1 cellular context compared by ENCODE assay signal in genomic region chr19:16571689-16572331, GRCh38.
TF ChIP-seq lines count a peak whose summit lies in the region.

No MANE protein-coding gene starts in this region.

TF ChIP-seq in HepG2, 621 proteins besides CTCF, POLR2A, EP300 and RAD21 (continues in another document):
- TF ChIP-seq POLR2AphosphoS2 (IDR thresholded peaks at IDR 0.05; ENCODE audit: low read depth, low read length) = no peak
- TF ChIP-seq GATA4 (IDR thresholded peaks at IDR 0.05; ENCODE audit: borderline replicate concordance, low read depth) = no peak
- 0 out of 2 replicates have a peak, but pooled peaks have one; percentile 34 for TF ChIP-seq TGIF2 (CRISPR knock-in tag; IDR thresholded peaks at IDR 0.05)
- TF ChIP-seq PHF21A (CRISPR knock-in tag; IDR thresholded peaks at IDR 0.05) = no peak
- TF ChIP-seq ZFYVE20 (CRISPR knock-in tag; IDR thresholded peaks at IDR 0.05; ENCODE audit: borderline replicate concordance, low read depth) = no peak
- TF ChIP-seq ZNF24 (IDR thresholded peaks at IDR 0.05) = no peak
- TF ChIP-seq NKX3-1 (CRISPR knock-in tag; IDR thresholded peaks at IDR 0.05) = 0 out of 2 replicates have a peak, but pooled peaks have one; percentile 8
- TF ChIP-seq ESRRA (CRISPR knock-in tag; IDR thresholded peaks at IDR 0.05; ENCODE audit: low read depth) = no peak
- 0 out of 2 replicates have a peak, but pooled peaks have one; percentile 22 for TF ChIP-seq ZNF724P (CRISPR knock-in tag; IDR thresholded peaks at IDR 0.05; ENCODE audit: borderline replicate concordance)
- TF ChIP-seq NPAS2 (CRISPR knock-in tag; IDR thresholded peaks at IDR 0.05; ENCODE audit: borderline replicate concordance) = no peak
- TF ChIP-seq ZNF607 (CRISPR knock-in tag; IDR thresholded peaks at IDR 0.05; ENCODE audit: borderline replicate concordance) = peak; percentile 13; the same call in 1 of the 2 replicates
- no peak for TF ChIP-seq NFIB (CRISPR knock-in tag; IDR thresholded peaks at IDR 0.05; ENCODE audit: borderline replicate concordance)
- TF ChIP-seq, protein P1, sequence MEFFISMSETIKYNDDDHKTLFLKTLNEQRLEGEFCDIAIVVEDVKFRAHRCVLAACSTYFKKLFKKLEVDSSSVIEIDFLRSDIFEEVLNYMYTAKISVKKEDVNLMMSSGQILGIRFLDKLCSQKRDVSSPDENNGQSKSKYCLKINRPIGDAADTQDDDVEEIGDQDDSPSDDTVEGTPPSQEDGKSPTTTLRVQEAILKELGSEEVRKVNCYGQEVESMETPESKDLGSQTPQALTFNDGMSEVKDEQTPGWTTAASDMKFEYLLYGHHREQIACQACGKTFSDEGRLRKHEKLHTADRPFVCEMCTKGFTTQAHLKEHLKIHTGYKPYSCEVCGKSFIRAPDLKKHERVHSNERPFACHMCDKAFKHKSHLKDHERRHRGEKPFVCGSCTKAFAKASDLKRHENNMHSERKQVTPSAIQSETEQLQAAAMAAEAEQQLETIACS (CRISPR knock-in tag; IDR thresholded peaks at IDR 0.05) = no peak; the same call in 1 of the 2 replicates
- TF ChIP-seq PAX8 (CRISPR knock-in tag; IDR thresholded peaks at IDR 0.05; ENCODE audit: borderline replicate concordance) = no peak
- no peak for TF ChIP-seq HOXA3 (CRISPR knock-in tag; IDR thresholded peaks at IDR 0.05)
- TF ChIP-seq SAP130 (CRISPR knock-in tag; IDR thresholded peaks at IDR 0.05; ENCODE audit: low read depth) = peak; percentile 31
- TF ChIP-seq GMEB1 (CRISPR knock-in tag; IDR thresholded peaks at IDR 0.05; ENCODE audit: borderline replicate concordance) = no peak
- no peak for TF ChIP-seq SATB2 (CRISPR knock-in tag; IDR thresholded peaks at IDR 0.05)
- TF ChIP-seq CBX2 (IDR thresholded peaks at IDR 0.05; ENCODE audit: low read depth, low read length) = no peak
- TF ChIP-seq CBX2 (CRISPR knock-in tag; IDR thresholded peaks at IDR 0.05; ENCODE audit: low read depth) = no peak
- TF ChIP-seq BRCA1 (CRISPR knock-in tag; IDR thresholded peaks at IDR 0.05) = no peak
- no peak for TF ChIP-seq ZBTB46 (CRISPR knock-in tag; IDR thresholded peaks at IDR 0.05; ENCODE audit: borderline replicate concordance)
- peak; percentile 42; the same call in 1 of the 2 replicates for TF ChIP-seq RBFOX2 (IDR thresholded peaks at IDR 0.05; ENCODE audit: low read depth, low read length)
- TF ChIP-seq ZNF264 (CRISPR knock-in tag; IDR thresholded peaks at IDR 0.05) = no peak
- no peak for TF ChIP-seq ZNF841 (CRISPR knock-in tag; IDR thresholded peaks at IDR 0.05; ENCODE audit: borderline replicate concordance)
- no peak; the same call in 1 of the 2 replicates for TF ChIP-seq POGK (CRISPR knock-in tag; conservative IDR thresholded peaks at IDR 0.05)
- TF ChIP-seq ZNF83 (CRISPR knock-in tag; IDR thresholded peaks at IDR 0.05; ENCODE audit: borderline replicate concordance) = no peak
- 0 out of 2 replicates have a peak, but pooled peaks have one; percentile 13 for TF ChIP-seq ZNF274 (CRISPR knock-in tag; IDR thresholded peaks at IDR 0.05)
- TF ChIP-seq TERF1 (CRISPR knock-in tag; IDR thresholded peaks at IDR 0.05) = no peak
- TF ChIP-seq ZNF792 (CRISPR knock-in tag; IDR thresholded peaks at IDR 0.05) = no peak
- TF ChIP-seq ZSCAN21 (CRISPR knock-in tag; IDR thresholded peaks at IDR 0.05; ENCODE audit: borderline replicate concordance) = peak; percentile 74; the same call in 1 of the 2 replicates
- TF ChIP-seq ZFP36 (IDR thresholded peaks at IDR 0.05; ENCODE audit: borderline replicate concordance, low read depth, low read length, partially characterized antibody) = no peak
- TF ChIP-seq, protein P2, sequence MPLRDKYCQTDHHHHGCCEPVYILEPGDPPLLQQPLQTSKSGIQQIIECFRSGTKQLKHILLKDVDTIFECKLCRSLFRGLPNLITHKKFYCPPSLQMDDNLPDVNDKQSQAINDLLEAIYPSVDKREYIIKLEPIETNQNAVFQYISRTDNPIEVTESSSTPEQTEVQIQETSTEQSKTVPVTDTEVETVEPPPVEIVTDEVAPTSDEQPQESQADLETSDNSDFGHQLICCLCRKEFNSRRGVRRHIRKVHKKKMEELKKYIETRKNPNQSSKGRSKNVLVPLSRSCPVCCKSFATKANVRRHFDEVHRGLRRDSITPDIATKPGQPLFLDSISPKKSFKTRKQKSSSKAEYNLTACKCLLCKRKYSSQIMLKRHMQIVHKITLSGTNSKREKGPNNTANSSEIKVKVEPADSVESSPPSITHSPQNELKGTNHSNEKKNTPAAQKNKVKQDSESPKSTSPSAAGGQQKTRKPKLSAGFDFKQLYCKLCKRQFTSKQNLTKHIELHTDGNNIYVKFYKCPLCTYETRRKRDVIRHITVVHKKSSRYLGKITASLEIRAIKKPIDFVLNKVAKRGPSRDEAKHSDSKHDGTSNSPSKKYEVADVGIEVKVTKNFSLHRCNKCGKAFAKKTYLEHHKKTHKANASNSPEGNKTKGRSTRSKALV (CRISPR knock-in tag; IDR thresholded peaks at IDR 0.05) = no peak
- TF ChIP-seq, protein P3, sequence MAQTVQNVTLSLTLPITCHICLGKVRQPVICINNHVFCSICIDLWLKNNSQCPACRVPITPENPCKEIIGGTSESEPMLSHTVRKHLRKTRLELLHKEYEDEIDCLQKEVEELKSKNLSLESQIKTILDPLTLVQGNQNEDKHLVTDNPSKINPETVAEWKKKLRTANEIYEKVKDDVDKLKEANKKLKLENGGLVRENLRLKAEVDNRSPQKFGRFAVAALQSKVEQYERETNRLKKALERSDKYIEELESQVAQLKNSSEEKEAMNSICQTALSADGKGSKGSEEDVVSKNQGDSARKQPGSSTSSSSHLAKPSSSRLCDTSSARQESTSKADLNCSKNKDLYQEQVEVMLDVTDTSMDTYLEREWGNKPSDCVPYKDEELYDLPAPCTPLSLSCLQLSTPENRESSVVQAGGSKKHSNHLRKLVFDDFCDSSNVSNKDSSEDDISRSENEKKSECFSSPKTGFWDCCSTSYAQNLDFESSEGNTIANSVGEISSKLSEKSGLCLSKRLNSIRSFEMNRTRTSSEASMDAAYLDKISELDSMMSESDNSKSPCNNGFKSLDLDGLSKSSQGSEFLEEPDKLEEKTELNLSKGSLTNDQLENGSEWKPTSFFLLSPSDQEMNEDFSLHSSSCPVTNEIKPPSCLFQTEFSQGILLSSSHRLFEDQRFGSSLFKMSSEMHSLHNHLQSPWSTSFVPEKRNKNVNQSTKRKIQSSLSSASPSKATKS (CRISPR knock-in tag; IDR thresholded peaks at IDR 0.05) = no peak
- TF ChIP-seq HNRNPK (IDR thresholded peaks at IDR 0.05; ENCODE audit: low read depth, low read length, poor library complexity, severe bottlenecking) = no peak
- no peak for TF ChIP-seq ZNF513 (CRISPR knock-in tag; conservative IDR thresholded peaks at IDR 0.05)
- no peak for TF ChIP-seq HOXA9 (CRISPR knock-in tag; IDR thresholded peaks at IDR 0.05; ENCODE audit: borderline replicate concordance)
- TF ChIP-seq DR1 (CRISPR knock-in tag; IDR thresholded peaks at IDR 0.05) = no peak
- no peak for TF ChIP-seq MAZ (IDR thresholded peaks at IDR 0.05; ENCODE audit: borderline replicate concordance, low read depth, low read length)
- no peak for TF ChIP-seq MAZ (CRISPR knock-in tag; IDR thresholded peaks at IDR 0.05; ENCODE audit: low read depth)
